ENCODE assay signal across 13 cellular contexts in genomic region chr12:5201554-5202243, GRCh38.
DNase-seq lines count a peak whose midpoint lies in the region; ATAC-seq and TF ChIP-seq lines count a peak whose summit lies in the region.
"Had no signal": no experiment of that assay in that cellular context is flagged by ENCODE, and none has a peak within 500 bp of the region (broad histone marks: within the 10 kb centered on the region; RNA-seq: fewer than 3 reads in every experiment).

No MANE protein-coding gene starts in this region.

- peak overlapping the region; percentile 1; the same call in 1 of the 2 replicates for H3K4me3 ChIP-seq in WERI-Rb-1 (ENCODE audit: low read depth, low read length)
- H3K4me3 ChIP-seq: PC-9, spleen had no signal

- in situ Hi-C loops in KBM-7 (cut with MboI; ENCODE audit: low pct_unique_long_range_greater_than_20kb, low sequenced_read_pairs): no loop called here

- no peaks in the 10 kb centered on the region for H3K27me3 ChIP-seq in WERI-Rb-1 (ENCODE audit: insufficient read depth, low read depth, severe bottlenecking)

- no peaks in the 10 kb centered on the region for H3K36me3 ChIP-seq in WERI-Rb-1
- H3K36me3 ChIP-seq: spleen had no signal

- no peak for TF ChIP-seq CTCF in WERI-Rb-1 (IDR thresholded peaks at IDR 0.05; ENCODE audit: low read depth, low read length)

- peak overlapping the region; percentile 75 for H3K27ac ChIP-seq in WERI-Rb-1
- H3K27ac ChIP-seq: PC-9 had no signal

- intact Hi-C loops in left colon (cut with DNase I, micrococcal nuclease): loop anchor here in 1 of 2 donors (10.0 kb wide), 1 partner anchor 243 kb away; no protein-coding TSS in a partner anchor

- DNase-seq in AG08396 (ENCODE audit: low spot score) (peak; percentile 49), KBM-7 (peak; percentile 11), WERI-Rb-1 (peak; percentile 91), kidney tubule cell (ENCODE audit: low spot score) (peak; percentile 32), left colon (no peak), NAMALWA (ENCODE audit: low spot score) (no peak)
- DNase-seq in activated effector memory CD4-positive, alpha-beta T cell treated with Interleukin-2 at 50 U/mL for 16 hours: no peak
- DNase-seq: activated CD8-positive, alpha-beta memory T cell treated with anti-CD3 and anti-CD28 coated beads for 24 hours; naive thymus-derived CD8-positive, alpha-beta T cell; PC-9; spleen; T-helper 9 cell had no signal

- ATAC-seq in left colon: no peak
- ATAC-seq in GM21390 (IDR thresholded peaks at IDR 0.05; ENCODE audit: unreplicated experiment): no peak
- ATAC-seq: naive thymus-derived CD8-positive, alpha-beta T cell had no signal

- no peaks in the 10 kb centered on the region for H3K9me3 ChIP-seq in WERI-Rb-1 (ENCODE audit: severe bottlenecking)

Comparison
In these comparisons a context has a peak if more than half of its experiments do, and no peak if none do; other contexts are left out.
1. DNase-seq: peak in AG08396 (single experiment), KBM-7 (single experiment), WERI-Rb-1 (single experiment) and kidney tubule cell (single experiment); none in left colon (0 of 2), activated effector memory CD4-positive, alpha-beta T cell treated with Interleukin-2 at 50 U/mL for 16 hours (single experiment) and NAMALWA (single experiment).